1 cellular context compared by ENCODE assay signal in genomic region chr20:38893485-38894090, GRCh38.
TF ChIP-seq lines count a peak whose summit lies in the region.

No MANE protein-coding gene starts in this region.

TF ChIP-seq in K562, 482 proteins besides CTCF, POLR2A, EP300 and RAD21 (continued from another document):
- no peak for TF ChIP-seq ZBTB5 (IDR thresholded peaks at IDR 0.05)
- no peak for TF ChIP-seq ZBTB43 (CRISPR knock-in tag; IDR thresholded peaks at IDR 0.05)
- TF ChIP-seq MAZ (CRISPR knock-in tag; conservative IDR thresholded peaks at IDR 0.05 in 1 of 2, IDR thresholded peaks at IDR 0.05 in 1 of 2), result peak; percentile 32 to 34; a peak in 1 of 4 replicates
- TF ChIP-seq DNMT1 (IDR thresholded peaks at IDR 0.05), result no peak
- 0 out of 2 replicates have a peak, but pooled peaks have one; percentile 9 for TF ChIP-seq POLR2G (IDR thresholded peaks at IDR 0.05; ENCODE audit: low read depth, low read length)
TF ChIP-seq in K562: peak in this region for 27.
